8 cellular contexts compared by ENCODE assay signal in the genomic region with DNA sequence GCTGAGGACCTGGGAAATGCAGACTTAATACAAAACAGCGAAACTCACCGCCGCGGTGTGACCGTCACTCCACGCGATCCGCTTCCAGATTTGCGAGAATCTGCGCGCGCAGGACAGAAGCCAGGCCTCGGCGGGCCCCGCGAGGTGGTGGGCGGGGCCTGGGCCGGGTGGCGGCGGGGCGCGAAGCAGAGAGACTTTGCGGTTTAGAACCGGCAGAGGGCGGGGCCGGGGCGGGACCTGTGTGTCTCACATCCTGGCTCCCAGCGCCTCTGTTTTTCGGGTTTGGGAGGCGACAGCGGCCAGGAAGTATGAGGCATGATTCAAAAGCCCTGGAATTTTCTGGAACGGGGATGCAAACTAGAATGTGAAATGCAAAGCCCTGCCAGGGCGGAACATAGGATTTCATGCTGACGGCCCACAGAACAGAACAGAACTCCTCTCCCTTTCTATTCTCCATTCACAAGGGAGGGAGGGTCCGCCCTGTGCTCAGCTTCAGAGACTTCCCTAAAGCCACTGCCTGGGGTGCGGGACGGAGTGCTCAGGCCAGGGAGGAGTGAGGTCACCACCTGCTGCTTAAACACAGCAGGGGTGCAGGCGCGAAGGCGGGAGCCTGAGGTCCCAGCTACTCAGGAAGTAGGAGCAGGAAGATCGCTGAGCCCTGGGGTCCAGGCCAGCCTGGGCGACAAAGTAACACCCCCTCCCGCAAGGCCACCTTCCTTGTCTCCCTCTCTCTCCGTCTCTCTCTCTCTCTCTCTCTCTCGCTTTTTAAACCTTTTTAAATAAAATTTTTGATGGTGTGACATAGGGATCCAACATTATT. TPM values are rescaled to one million over a fixed set of nuclear protein-coding genes. Genes with fewer than 3 reads are reported as not detected.
DNase-seq lines count a peak whose midpoint lies in the region; TF ChIP-seq lines count a peak whose summit lies in the region.

No MANE protein-coding gene starts in this region.

- no peaks in the 10 kb centered on the region for H4K20me1 ChIP-seq in GM23248 (ENCODE audit: insufficient read depth)

- peak; percentile 70 for DNase-seq in DMS79 (lab: John Stamatoyannopoulos, UW)
- peak; percentile 98 for DNase-seq in GM23248
- peak; percentile 95 for DNase-seq in M059J (ENCODE audit: low read depth)
- peak; percentile 30 for DNase-seq in SK-MEL-5 (ENCODE audit: low read depth, low spot score)
- DNase-seq in activated naive CD4-positive, alpha-beta T cell treated with anti-CD3 and anti-CD28 coated beads, Interleukin-2, amount 50 U/mL, for 16 hours: peak; percentile 91
- DNase-seq in germinal center (ENCODE audit: low spot score): peak; percentile 94

- H3K9ac ChIP-seq in GM23248 (peak overlapping the region; percentile 84), subcutaneous abdominal adipose tissue (ENCODE audit: low read length in 5 of 5) (peak overlapping the region; percentile 83 to 95 (median 85))

- H3K4me3 ChIP-seq in GM23248 (peak overlapping the region; percentile 90), neutrophil (ENCODE audit: low read depth in 1 of 2, low read length in 1 of 2) (peak overlapping the region; percentile 64 to 74), subcutaneous abdominal adipose tissue (ENCODE audit: low read depth in 1 of 5, low read length in 5 of 5) (peak overlapping the region; percentile 80 to 97 (median 85))

- H3K4me2 ChIP-seq in GM23248 (ENCODE audit: unreplicated experiment): peak overlapping the region; percentile 88

- H3K9me2 ChIP-seq in GM23248 (ENCODE audit: insufficient read depth): no peaks in the 10 kb centered on the region

- 1% methylated on average over 26 to 45 of the region's 45 CpGs for WGBS in GM23248 (ENCODE audit: low coverage in 1 of 2, low lambda C conversion rate in 2 of 2, missing lambda C conversion rate in 2 of 2), 2 experiments

- in situ Hi-C loops in GM23248 (cut with MboI): no loop called here
- in situ Hi-C loops in SK-MEL-5 (cut with HindIII; ENCODE audit: low pct_unique_long_range_greater_than_20kb, low sequenced_read_pairs): no loop called here

- peaks cover 13% of the 10 kb centered on the region for H3F3A ChIP-seq in GM23248 (ENCODE audit: insufficient read depth)

- H3K79me2 ChIP-seq in GM23248 (ENCODE audit: insufficient read depth): peaks cover 31% of the 10 kb centered on the region

- H3K9me3 ChIP-seq in GM23248 (ENCODE audit: low read depth): no peaks in the 10 kb centered on the region
- H3K9me3 ChIP-seq in neutrophil: no peaks in the 10 kb centered on the region
- no peaks in the 10 kb centered on the region for H3K9me3 ChIP-seq in subcutaneous abdominal adipose tissue (ENCODE audit: control insufficient read depth in 5 of 5, low read length in 5 of 5)

- peak overlapping the region; percentile 93 for H2AFZ ChIP-seq in GM23248

- H3K36me3 ChIP-seq in GM23248 (ENCODE audit: low read depth): no peaks in the 10 kb centered on the region
- no peaks in the 10 kb centered on the region for H3K36me3 ChIP-seq in neutrophil
- H3K36me3 ChIP-seq in subcutaneous abdominal adipose tissue (ENCODE audit: control insufficient read depth in 5 of 5, insufficient read depth in 5 of 5, low read length in 5 of 5): no peaks in the 10 kb centered on the region

- H3K27ac ChIP-seq in GM23248: peak overlapping the region; percentile 83
- peak overlapping the region; percentile 76 for H3K27ac ChIP-seq in neutrophil
- H3K27ac ChIP-seq in subcutaneous abdominal adipose tissue (ENCODE audit: low read depth, low read length): peak overlapping the region; percentile 97

- no peak for TF ChIP-seq CTCF in neutrophil (IDR thresholded peaks at IDR 0.05)

- H3K27me3 ChIP-seq in GM23248 (replicated peaks; ENCODE audit: insufficient read depth) (no peaks in the 10 kb centered on the region), neutrophil (no peaks in the 10 kb centered on the region), subcutaneous abdominal adipose tissue (ENCODE audit: control insufficient read depth in 5 of 5, insufficient read depth in 4 of 5, low read length in 5 of 5) (no peaks in the 10 kb centered on the region)

- H3K4me1 ChIP-seq in GM23248 (ENCODE audit: insufficient read depth): peaks cover 17% of the 10 kb centered on the region
- peaks cover 12 to 32% of the 10 kb centered on the region in 2 experiments for H3K4me1 ChIP-seq in neutrophil (ENCODE audit: control insufficient read depth in 1 of 2, insufficient read depth in 1 of 2, low read depth in 1 of 2, low read length in 1 of 2)
- H3K4me1 ChIP-seq in subcutaneous abdominal adipose tissue (ENCODE audit: control insufficient read depth in 5 of 5, insufficient read depth in 5 of 5, low read length in 5 of 5): peaks cover 2 to 23% (median 18%) of the 10 kb centered on the region in 5 donors

RNA-seq across cellular contexts. Expression of a gene that starts 44.2 kb away (rescaled TPM):
- 6.7 and 7.7 TPM in 2 replicates for total RNA-seq in GM23248 (2014; rRNA removed; shearing (Covaris generic))
- polyA plus RNA-seq in GM23248 (2016; fragmentation: Nextera tagmentation; extraction: Ambion mirVana): 5.5 and 7.8 TPM in 2 replicates
- total RNA-seq in M059J (2014; rRNA removed; shearing (Covaris generic)): 17.2 and 21.1 TPM in 2 replicates
- 4.5 and 4.9 TPM in 2 replicates for total RNA-seq in SK-MEL-5 (2014; rRNA removed; shearing (Covaris generic))
- 3.1 and 5.9 TPM in 2 replicates for polyA plus RNA-seq in SK-MEL-5 (2015; cell fraction: cytosol; rRNA removed)
- 9.6 and 13.0 TPM in 2 replicates for polyA plus RNA-seq in SK-MEL-5 (2015; cell fraction: nucleus; rRNA removed)

RNA-seq across cellular contexts. Expression of a gene that starts 52.5 kb away (rescaled TPM):
- 29.1 and 55.8 TPM in 2 replicates for total RNA-seq in GM23248 (2014; rRNA removed; shearing (Covaris generic))
- polyA plus RNA-seq in GM23248 (2016; fragmentation: Nextera tagmentation; extraction: Ambion mirVana): 24.7 and 27.9 TPM in 2 replicates
- total RNA-seq in M059J (2014; rRNA removed; shearing (Covaris generic)): 27.1 and 54.4 TPM in 2 replicates
- total RNA-seq in SK-MEL-5 (2014; rRNA removed; shearing (Covaris generic)): 11.3 and 14.1 TPM in 2 replicates
- polyA plus RNA-seq in SK-MEL-5 (2015; cell fraction: cytosol; rRNA removed): 4.6 and 7.1 TPM in 2 replicates
- polyA plus RNA-seq in SK-MEL-5 (2015; cell fraction: nucleus; rRNA removed): 128 and 133 TPM in 2 replicates

Comparison
In these comparisons a context has a peak if more than half of its experiments do, and no peak if none do; other contexts are left out.
1. Peak in every context shown above with its lines: DNase-seq, H3K4me3 ChIP-seq and H3K27ac ChIP-seq.
2. DNase-seq: peak in every context shown above with its lines; median percentile 98 in GM23248; 95 in M059J; 94 in germinal center; 91 in activated naive CD4-positive, alpha-beta T cell treated with anti-CD3 and anti-CD28 coated beads, Interleukin-2, amount 50 U/mL, for 16 hours; 70 in DMS79; 30 in SK-MEL-5.